28 cellular contexts compared by ENCODE assay signal in the genomic region with DNA sequence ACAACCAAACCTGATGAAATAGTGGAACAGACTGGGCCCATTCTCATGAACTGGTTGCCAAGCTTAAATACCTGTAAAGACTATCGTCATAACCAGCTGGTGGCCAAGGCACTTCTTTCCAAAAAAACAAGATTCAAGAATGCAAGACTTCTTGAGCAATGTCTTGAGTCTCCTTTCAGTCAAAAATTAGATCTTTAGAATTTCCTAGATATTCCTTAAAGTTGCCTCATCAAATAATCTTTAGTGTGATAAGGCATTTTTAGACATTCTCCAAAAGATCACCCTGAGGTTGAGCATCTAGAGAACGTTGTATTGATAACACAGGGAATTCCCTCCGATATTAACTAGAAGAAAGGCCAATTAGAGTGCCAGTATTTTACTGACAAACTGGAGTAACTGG.
"Had no signal": no experiment of that assay in that cellular context is flagged by ENCODE, and none has a peak within 500 bp of the region (broad histone marks: within the 10 kb centered on the region; RNA-seq: fewer than 3 reads in every experiment).

No MANE protein-coding gene starts in this region.

- H3K36me3 ChIP-seq: colonic mucosa, esophagus muscularis mucosa, esophagus squamous epithelium, gastrocnemius medialis, gastroesophageal sphincter, heart left ventricle, heart right ventricle had no signal

- H3K27ac Mint-ChIP-seq: dendritic cell treated with granulocyte-macrophage colony-stimulating factor and Interleukin-4, amounts not matched to agents 40 ng/mL and 50 ng/mL, for 4 days; effector memory CD8-positive, alpha-beta T cell; endodermal cell had no signal

- DNase-seq: colonic mucosa; cortex of kidney; dermis blood vessel endothelial cell; dorsolateral prefrontal cortex; effector CD4-positive, alpha-beta T cell; effector CD8-positive, alpha-beta T cell; effector memory CD4-positive, alpha-beta T cell; effector memory CD8-positive, alpha-beta T cell; endodermal cell; erythroblast; esophagus squamous epithelium; foreskin fibroblast; foreskin keratinocyte; foreskin melanocyte; gastrocnemius medialis; glutamatergic neuron; head of caudate nucleus; heart left ventricle; heart right ventricle had no signal

- H3K27me3 Mint-ChIP-seq: dendritic cell treated with granulocyte-macrophage colony-stimulating factor and Interleukin-4, amounts not matched to agents 40 ng/mL and 50 ng/mL, for 4 days had no signal

- H3K4me1 ChIP-seq: colonic mucosa, esophagus muscularis mucosa, esophagus squamous epithelium, gastrocnemius medialis, gastroesophageal sphincter, heart right ventricle had no signal

- H3K4me3 Mint-ChIP-seq: dendritic cell treated with granulocyte-macrophage colony-stimulating factor and Interleukin-4, amounts not matched to agents 40 ng/mL and 50 ng/mL, for 4 days; effector memory CD8-positive, alpha-beta T cell; endodermal cell had no signal

- H3K27ac ChIP-seq: colonic mucosa, coronary artery, dorsolateral prefrontal cortex, epithelial cell of prostate, esophagus muscularis mucosa, esophagus squamous epithelium, foreskin keratinocyte, gastrocnemius medialis, gastroesophageal sphincter, heart left ventricle, heart right ventricle had no signal

- H3K4me3 ChIP-seq: colonic mucosa, coronary artery, dorsolateral prefrontal cortex, esophagus muscularis mucosa, esophagus squamous epithelium, gastrocnemius medialis, gastroesophageal sphincter, heart left ventricle, heart right ventricle had no signal

- H3K9me3 Mint-ChIP-seq: dendritic cell treated with granulocyte-macrophage colony-stimulating factor and Interleukin-4, amounts not matched to agents 40 ng/mL and 50 ng/mL, for 4 days; endodermal cell had no signal

- H3K27me3 ChIP-seq: colonic mucosa, foreskin keratinocyte, gastrocnemius medialis, gastroesophageal sphincter had no signal

- H3K9me3 ChIP-seq: colonic mucosa, esophagus muscularis mucosa, esophagus squamous epithelium, gastrocnemius medialis, gastroesophageal sphincter, heart left ventricle, heart right ventricle had no signal

- FAIRE-seq: colon, endometrium, endothelial cell of umbilical vein, frontal cortex had no signal
